19 cellular contexts compared by ENCODE assay signal in genomic region chr17:79078476-79079190, GRCh38. TPM values are rescaled to one million over a fixed set of nuclear protein-coding genes. Genes with fewer than 3 reads are reported as not detected.
"Had no signal": no experiment of that assay in that cellular context is flagged by ENCODE, and none has a peak within 500 bp of the region (broad histone marks: within the 10 kb centered on the region; RNA-seq: fewer than 3 reads in every experiment).

No MANE protein-coding gene starts in this region.

- H3K27ac Mint-ChIP-seq: activated CD4-positive, alpha-beta T cell treated with anti-CD3 and anti-CD28 coated beads, Interleukin-2, amount 10 ng/mL, durations not matched to agents 24 days and 14 days; activated CD8-positive, alpha-beta T cell treated with anti-CD3 and anti-CD28 coated beads for 36 hours; activated naive CD4-positive, alpha-beta T cell treated with anti-CD3 and anti-CD28 coated beads, Interleukin-2, amount 10 ng/mL, durations not matched to agents 7 days and 5 days; activated naive CD8-positive, alpha-beta T cell treated with anti-CD3 and anti-CD28 coated beads, Interleukin-2, amount 50 U/mL, for 24 hours; mesothelial cell of epicardium; nephron had no signal

- ATAC-seq: activated CD8-positive, alpha-beta T cell treated with anti-CD3 and anti-CD28 coated beads for 36 hours; activated naive CD8-positive, alpha-beta T cell treated with anti-CD3 and anti-CD28 coated beads, Interleukin-2, amount 50 U/mL, for 24 hours; activated T-cell treated with anti-CD3 and anti-CD28 coated beads, Interleukin-2, amount 50 U/mL, for 4 hours had no signal

- H3K9me3 ChIP-seq: esophagus squamous epithelium, stomach, upper lobe of left lung had no signal

- H3K27ac ChIP-seq: esophagus squamous epithelium, skin epidermis, stomach, upper lobe of left lung had no signal

- DNase-seq: activated CD4-positive, alpha-beta T cell treated with anti-CD3 and anti-CD28 coated beads, Interleukin-2, amount 10 ng/mL, durations not matched to agents 24 days and 14 days; activated CD8-positive, alpha-beta T cell treated with anti-CD3 and anti-CD28 coated beads for 36 hours; activated effector memory CD4-positive, alpha-beta T cell treated with Interleukin-2 at 50 U/mL for 16 hours; activated naive CD4-positive, alpha-beta T cell treated with anti-CD3 and anti-CD28 coated beads, Interleukin-2, amount 10 ng/mL, durations not matched to agents 7 days and 5 days; activated naive CD8-positive, alpha-beta T cell treated with anti-CD3 and anti-CD28 coated beads, Interleukin-2, amount 50 U/mL, for 24 hours; activated T-cell treated with anti-CD3 and anti-CD28 coated beads, Interleukin-2, amount 50 U/mL, for 4 hours; anterior cingulate cortex; effector CD8-positive, alpha-beta T cell; esophagus squamous epithelium; nucleus accumbens; stimulated activated CD4-positive, alpha-beta T cell treated with anti-CD3 and anti-CD28 coated beads, Interleukin-4, amount 100 ng/mL, for 1 hour; stomach; T1000; upper lobe of left lung had no signal

- H3K27me3 Mint-ChIP-seq: activated CD4-positive, alpha-beta T cell treated with anti-CD3 and anti-CD28 coated beads, Interleukin-2, amount 10 ng/mL, durations not matched to agents 24 days and 14 days; activated CD8-positive, alpha-beta T cell treated with anti-CD3 and anti-CD28 coated beads for 36 hours; activated naive CD4-positive, alpha-beta T cell treated with anti-CD3 and anti-CD28 coated beads, Interleukin-2, amount 10 ng/mL, durations not matched to agents 7 days and 5 days; activated naive CD8-positive, alpha-beta T cell treated with anti-CD3 and anti-CD28 coated beads, Interleukin-2, amount 50 U/mL, for 24 hours had no signal

- H3K4me3 ChIP-seq: esophagus squamous epithelium, lung, skin epidermis, stomach, upper lobe of left lung had no signal

- FAIRE-seq: endothelial cell of umbilical vein had no signal

- H3K27me3 ChIP-seq: esophagus squamous epithelium, stomach, upper lobe of left lung had no signal

- H3K4me3 Mint-ChIP-seq: activated CD4-positive, alpha-beta T cell treated with anti-CD3 and anti-CD28 coated beads, Interleukin-2, amount 10 ng/mL, durations not matched to agents 24 days and 14 days; activated CD8-positive, alpha-beta T cell treated with anti-CD3 and anti-CD28 coated beads for 36 hours; activated naive CD4-positive, alpha-beta T cell treated with anti-CD3 and anti-CD28 coated beads, Interleukin-2, amount 10 ng/mL, durations not matched to agents 7 days and 5 days; activated naive CD8-positive, alpha-beta T cell treated with anti-CD3 and anti-CD28 coated beads, Interleukin-2, amount 50 U/mL, for 24 hours; activated T-cell treated with anti-CD3 and anti-CD28 coated beads, Interleukin-2, amount 50 U/mL, for 4 hours; mesothelial cell of epicardium; nephron had no signal

- H3K9me3 Mint-ChIP-seq: activated CD4-positive, alpha-beta T cell treated with anti-CD3 and anti-CD28 coated beads, Interleukin-2, amount 10 ng/mL, durations not matched to agents 24 days and 14 days; activated CD8-positive, alpha-beta T cell treated with anti-CD3 and anti-CD28 coated beads for 36 hours; activated naive CD4-positive, alpha-beta T cell treated with anti-CD3 and anti-CD28 coated beads, Interleukin-2, amount 10 ng/mL, durations not matched to agents 7 days and 5 days; activated naive CD8-positive, alpha-beta T cell treated with anti-CD3 and anti-CD28 coated beads, Interleukin-2, amount 50 U/mL, for 24 hours; activated T-cell treated with anti-CD3 and anti-CD28 coated beads, Interleukin-2, amount 50 U/mL, for 4 hours; mesothelial cell of epicardium; nephron had no signal

RNA-seq across cellular contexts. Expression of gene C1QTNF1, which starts 54.7 kb away (rescaled TPM):
- total RNA-seq: activated CD4-positive, alpha-beta T cell treated with anti-CD3 and anti-CD28 coated beads, Interleukin-2, amount 10 ng/mL, durations not matched to agents 24 days and 14 days had no signal
